8 cellular contexts compared by ENCODE assay signal in genomic region chr11:6746086-6746618, GRCh38. TPM values are rescaled to one million over a fixed set of nuclear protein-coding genes. Genes with fewer than 3 reads are reported as not detected.
DNase-seq lines count a peak whose midpoint lies in the region; ATAC-seq and TF ChIP-seq lines count a peak whose summit lies in the region.

No MANE protein-coding gene starts in this region.

- ATAC-seq in GM18499 (IDR thresholded peaks at IDR 0.05; ENCODE audit: insufficient read depth, unreplicated experiment) (peak; percentile 76), GM21825 (IDR thresholded peaks at IDR 0.05; ENCODE audit: unreplicated experiment) (peak; percentile 81)

- no peaks in the 10 kb centered on the region for H3K36me3 ChIP-seq in OCI-LY3 (replicated peaks; ENCODE audit: low read depth, low read length)

- H2AFZ ChIP-seq in OCI-LY3 (ENCODE audit: low read depth, low read length) = peak overlapping the region; percentile 96

- H3K4me1 ChIP-seq in OCI-LY3 (ENCODE audit: low read length) = peaks cover 21% of the 10 kb centered on the region

- no peaks in the 10 kb centered on the region for H3K9me3 ChIP-seq in OCI-LY3 (ENCODE audit: insufficient read depth, low read length)

- TF ChIP-seq CTCF in OCI-LY3 (IDR thresholded peaks at IDR 0.05; ENCODE audit: low read depth, low read length) = no peak

- no peaks in the 10 kb centered on the region for H3K79me2 ChIP-seq in OCI-LY3 (ENCODE audit: low read length)

- H3K27ac ChIP-seq in OCI-LY3 (ENCODE audit: low read length) = no peak overlapping the region

- peak overlapping the region; percentile 66 for H3K4me2 ChIP-seq in OCI-LY3 (ENCODE audit: low read length)

- H3K27me3 ChIP-seq in OCI-LY3 (ENCODE audit: low read depth, low read length) = no peaks in the 10 kb centered on the region

- peak overlapping the region; percentile 17 for H3K9ac ChIP-seq in OCI-LY3 (ENCODE audit: low read length)

- peak; percentile 64 for DNase-seq in cerebellum (ENCODE audit: low spot score)
- peak; percentile 33 to 36 for DNase-seq in stimulated activated CD4-positive, alpha-beta T cell treated with anti-CD3 and anti-CD28 coated beads, Interleukin-2, amount 100 ng/mL, for 24 hours
- no peak for DNase-seq in iPS-NIHi7 (ENCODE audit: extremely low spot score)
- no peak for DNase-seq in LoVo (ENCODE audit: low spot score)
- DNase-seq in NCI-H187 treated with DMSO at 0.1 percent for 48 hours (lab: John Stamatoyannopoulos, UW) = no peak

- H4K20me1 ChIP-seq in OCI-LY3 (ENCODE audit: insufficient read depth, low read length) = no peaks in the 10 kb centered on the region

- peak overlapping the region; percentile 42 for H3K4me3 ChIP-seq in OCI-LY3 (ENCODE audit: low read length)

RNA-seq across cellular contexts. Expression of gene OR2AG2, which starts 25.6 kb away (rescaled TPM):
- total RNA-seq in cerebellum = 2.3 TPM

RNA-seq across cellular contexts. Expression of gene OR2AG1, which starts 36.7 kb away (rescaled TPM):
- total RNA-seq in cerebellum = not detected

RNA-seq across cellular contexts. Expression of gene OR6A2, which starts 53.3 kb away (rescaled TPM):
- total RNA-seq in cerebellum = 3.1 TPM

Comparison
In these comparisons a context has a peak if more than half of its experiments do, and no peak if none do; other contexts are left out.
1. DNase-seq: peak in cerebellum (single experiment) and stimulated activated CD4-positive, alpha-beta T cell treated with anti-CD3 and anti-CD28 coated beads, Interleukin-2, amount 100 ng/mL, for 24 hours (2 of 2); none in iPS-NIHi7 (single experiment), LoVo (single experiment) and NCI-H187 treated with DMSO at 0.1 percent for 48 hours (single experiment).